In genomic region chr4:103198111-103198765, GRCh38 we compare ENCODE assay signal across 8 cellular contexts. TPM values are rescaled to one million over a fixed set of nuclear protein-coding genes. Genes with fewer than 3 reads are reported as not detected.
A peak's percentile ranks its signal among the peaks of the same experiment; 100 is the strongest.
DNase-seq lines count a peak whose midpoint lies in the region; ATAC-seq lines count a peak whose summit lies in the region.

A gene with protein sequence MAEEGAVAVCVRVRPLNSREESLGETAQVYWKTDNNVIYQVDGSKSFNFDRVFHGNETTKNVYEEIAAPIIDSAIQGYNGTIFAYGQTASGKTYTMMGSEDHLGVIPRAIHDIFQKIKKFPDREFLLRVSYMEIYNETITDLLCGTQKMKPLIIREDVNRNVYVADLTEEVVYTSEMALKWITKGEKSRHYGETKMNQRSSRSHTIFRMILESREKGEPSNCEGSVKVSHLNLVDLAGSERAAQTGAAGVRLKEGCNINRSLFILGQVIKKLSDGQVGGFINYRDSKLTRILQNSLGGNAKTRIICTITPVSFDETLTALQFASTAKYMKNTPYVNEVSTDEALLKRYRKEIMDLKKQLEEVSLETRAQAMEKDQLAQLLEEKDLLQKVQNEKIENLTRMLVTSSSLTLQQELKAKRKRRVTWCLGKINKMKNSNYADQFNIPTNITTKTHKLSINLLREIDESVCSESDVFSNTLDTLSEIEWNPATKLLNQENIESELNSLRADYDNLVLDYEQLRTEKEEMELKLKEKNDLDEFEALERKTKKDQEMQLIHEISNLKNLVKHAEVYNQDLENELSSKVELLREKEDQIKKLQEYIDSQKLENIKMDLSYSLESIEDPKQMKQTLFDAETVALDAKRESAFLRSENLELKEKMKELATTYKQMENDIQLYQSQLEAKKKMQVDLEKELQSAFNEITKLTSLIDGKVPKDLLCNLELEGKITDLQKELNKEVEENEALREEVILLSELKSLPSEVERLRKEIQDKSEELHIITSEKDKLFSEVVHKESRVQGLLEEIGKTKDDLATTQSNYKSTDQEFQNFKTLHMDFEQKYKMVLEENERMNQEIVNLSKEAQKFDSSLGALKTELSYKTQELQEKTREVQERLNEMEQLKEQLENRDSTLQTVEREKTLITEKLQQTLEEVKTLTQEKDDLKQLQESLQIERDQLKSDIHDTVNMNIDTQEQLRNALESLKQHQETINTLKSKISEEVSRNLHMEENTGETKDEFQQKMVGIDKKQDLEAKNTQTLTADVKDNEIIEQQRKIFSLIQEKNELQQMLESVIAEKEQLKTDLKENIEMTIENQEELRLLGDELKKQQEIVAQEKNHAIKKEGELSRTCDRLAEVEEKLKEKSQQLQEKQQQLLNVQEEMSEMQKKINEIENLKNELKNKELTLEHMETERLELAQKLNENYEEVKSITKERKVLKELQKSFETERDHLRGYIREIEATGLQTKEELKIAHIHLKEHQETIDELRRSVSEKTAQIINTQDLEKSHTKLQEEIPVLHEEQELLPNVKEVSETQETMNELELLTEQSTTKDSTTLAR (N-terminal part only) (minus strand): TSS chr4:103198343. CDS start chr4:103198319, 24 bp downstream.

- peak; percentile 76 for DNase-seq in NCI-H146 (lab: John Stamatoyannopoulos, UW)
- peak; percentile 68 to 78 (median 74) for DNase-seq in T-helper 17 cell
- peak; percentile 6 to 83 (median 64) for DNase-seq in amygdala (lab: John Stamatoyannopoulos, UW)
- DNase-seq in hepatic stellate cell (ENCODE audit: low spot score) = peak; percentile 62
- DNase-seq in cortex of kidney (lab: John Stamatoyannopoulos, UW) = no peak

- H3K27ac Mint-ChIP-seq in T-helper 17 cell = peak within 1 kb of the TSS; percentile 98

- ATAC-seq in GM18498 (IDR thresholded peaks at IDR 0.05; ENCODE audit: unreplicated experiment) (peak; percentile 97), HG02870 (IDR thresholded peaks at IDR 0.05; ENCODE audit: unreplicated experiment) (peak; percentile 92), T-helper 17 cell (peak; percentile 91)

- no peaks in the 10 kb centered on the region for H3K36me3 ChIP-seq in rectal smooth muscle tissue (ENCODE audit: control insufficient read depth, insufficient read depth, low read length)

- no peaks in the 10 kb centered on the region for H3K9me3 ChIP-seq in T-helper 17 cell (ENCODE audit: control insufficient read depth, low read length, poor library complexity, severe bottlenecking)

- peak within 1 kb of the TSS; percentile 97 for H3K4me3 Mint-ChIP-seq in T-helper 17 cell

- peaks cover 6% of the 10 kb centered on the region for H3K4me1 ChIP-seq in rectal smooth muscle tissue (ENCODE audit: control insufficient read depth, insufficient read depth, low read length)

- H3K27me3 Mint-ChIP-seq in T-helper 17 cell = peaks cover 23% of the 10 kb centered on the region

- H3K9ac ChIP-seq in rectal smooth muscle tissue (ENCODE audit: low read length) = peak within 1 kb of the TSS; percentile 63

- peak within 1 kb of the TSS; percentile 50 for H3K27ac ChIP-seq in rectal smooth muscle tissue (ENCODE audit: low read depth, low read length)

- peak within 1 kb of the TSS; percentile 91 for H3K4me3 ChIP-seq in rectal smooth muscle tissue (ENCODE audit: low read length)

- H3K27me3 ChIP-seq in rectal smooth muscle tissue (ENCODE audit: control insufficient read depth, insufficient read depth, low read length) = no peaks in the 10 kb centered on the region

- peaks cover 2% of the 10 kb centered on the region for H3K36me3 Mint-ChIP-seq in T-helper 17 cell (ENCODE audit: low read depth)

- peaks cover 11% of the 10 kb centered on the region for H3K4me1 Mint-ChIP-seq in T-helper 17 cell

RNA-seq across cellular contexts. Expression of the gene that starts here (rescaled TPM):
- total RNA-seq in T-helper 17 cell = 1 to 10 TPM; 4.3 to 9.8 TPM
